ENCODE assay signal across 11 cellular contexts in the genomic region with DNA sequence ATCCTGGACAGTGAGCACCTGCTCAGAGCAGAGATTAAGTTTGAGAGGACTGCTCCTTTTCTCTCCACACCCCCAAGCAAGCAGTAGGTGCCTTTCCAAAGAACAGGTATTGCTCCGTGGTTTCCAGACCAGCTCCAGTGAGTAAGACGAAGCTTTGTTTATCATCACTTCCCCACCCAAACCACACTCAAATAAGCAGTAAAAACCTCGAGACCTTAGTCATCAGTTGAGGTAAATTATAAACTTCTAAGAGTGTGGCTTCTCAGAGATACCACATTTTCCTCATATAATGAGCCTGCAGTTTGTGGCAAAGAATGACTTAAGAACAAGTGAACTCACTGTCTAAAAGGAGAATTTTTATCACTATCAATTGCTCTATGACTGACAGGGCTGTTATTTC. TPM values are rescaled to one million over a fixed set of nuclear protein-coding genes. Genes with fewer than 3 reads are reported as not detected.
DNase-seq lines count a peak whose midpoint lies in the region; ATAC-seq and TF ChIP-seq lines count a peak whose summit lies in the region.
"Had no signal": no experiment of that assay in that cellular context is flagged by ENCODE, and none has a peak within 500 bp of the region (broad histone marks: within the 10 kb centered on the region; RNA-seq: fewer than 3 reads in every experiment).

No MANE protein-coding gene starts in this region.

- H3K27me3 Mint-ChIP-seq in activated CD8-positive, alpha-beta T cell treated with anti-CD3 and anti-CD28 coated beads, Interleukin-2, amount 10 ng/mL, durations not matched to agents 7 days and 5 days (ENCODE audit: low read depth) = peaks cover 40% of the 10 kb centered on the region

- CTCF ChIA-PET in activated CD8-positive, alpha-beta T cell treated with anti-CD3 and anti-CD28 coated beads, Interleukin-2, amount 10 ng/mL, durations not matched to agents 7 days and 5 days (lab: Charles Lee) = interaction anchor here (1.0 kb wide), 1 partner anchor 308 kb away, joined by 3 read pairs; no protein-coding TSS in a partner anchor

- POLR2A ChIA-PET in activated CD8-positive, alpha-beta T cell treated with anti-CD3 and anti-CD28 coated beads, Interleukin-2, amount 10 ng/mL, durations not matched to agents 7 days and 5 days (lab: Charles Lee) = no interaction called here

- H3K27ac ChIP-seq in psoas muscle (no peak overlapping the region), smooth muscle cell (ENCODE audit: low read depth) (no peak overlapping the region)

- no peak overlapping the region for H2AFZ ChIP-seq in smooth muscle cell (ENCODE audit: low read depth)

- in situ Hi-C loops in Caki2 (cut with HindIII; ENCODE audit: low pct_unique_long_range_greater_than_20kb, low sequenced_read_pairs) = no loop called here

- intact Hi-C loops in psoas muscle (cut with DNase I) = no loop called here

- peaks cover 23% of the 10 kb centered on the region for H3K4me1 Mint-ChIP-seq in activated CD8-positive, alpha-beta T cell treated with anti-CD3 and anti-CD28 coated beads, Interleukin-2, amount 10 ng/mL, durations not matched to agents 7 days and 5 days (ENCODE audit: low read depth)

- no peak overlapping the region for H3K27ac Mint-ChIP-seq in activated CD8-positive, alpha-beta T cell treated with anti-CD3 and anti-CD28 coated beads, Interleukin-2, amount 10 ng/mL, durations not matched to agents 7 days and 5 days

- H3K4me3 ChIP-seq in psoas muscle = no peak overlapping the region
- no peak overlapping the region for H3K4me3 ChIP-seq in smooth muscle cell
- H3K4me3 ChIP-seq: MG63 had no signal

- peak; percentile 78 for ATAC-seq in activated CD8-positive, alpha-beta T cell treated with anti-CD3 and anti-CD28 coated beads, Interleukin-2, amount 10 ng/mL, durations not matched to agents 7 days and 5 days
- no peak for ATAC-seq in psoas muscle

- no peaks in the 10 kb centered on the region for H3K9me3 ChIP-seq in psoas muscle
- no peaks in the 10 kb centered on the region for H3K9me3 ChIP-seq in smooth muscle cell (replicated peaks; ENCODE audit: low read depth)
- H3K9me3 ChIP-seq: MG63 had no signal

- no peaks in the 10 kb centered on the region for H3F3A ChIP-seq in smooth muscle cell (ENCODE audit: low read depth)

- DNase-seq in Caki2 (ENCODE audit: low read depth) (peak; percentile 93), HT-29 (ENCODE audit: low spot score) (peak; percentile 67), iris pigment epithelial cell (ENCODE audit: low read depth) (peak; percentile 70), SIG-M5 (lab: John Stamatoyannopoulos, UW) (no peak), psoas muscle (no peak), DMS79 (lab: John Stamatoyannopoulos, UW) (no peak), smooth muscle cell (lab: John Stamatoyannopoulos, UW; ENCODE audit: unreplicated experiment) (no peak)
- DNase-seq in activated CD8-positive, alpha-beta T cell treated with anti-CD3 and anti-CD28 coated beads, Interleukin-2, amount 10 ng/mL, durations not matched to agents 7 days and 5 days = peak; percentile 43
- DNase-seq: activated gamma-delta T cell; MG63; stimulated activated naive CD4-positive, alpha-beta T cell treated with Interleukin-2 at 50 U/mL for 16 hours had no signal

- H3K79me2 ChIP-seq in smooth muscle cell (ENCODE audit: low read depth) = no peaks in the 10 kb centered on the region

- H3K4me3 Mint-ChIP-seq in activated CD8-positive, alpha-beta T cell treated with anti-CD3 and anti-CD28 coated beads, Interleukin-2, amount 10 ng/mL, durations not matched to agents 7 days and 5 days = no peak overlapping the region

- H3K36me3 Mint-ChIP-seq in activated CD8-positive, alpha-beta T cell treated with anti-CD3 and anti-CD28 coated beads, Interleukin-2, amount 10 ng/mL, durations not matched to agents 7 days and 5 days (ENCODE audit: low read depth) = no peaks in the 10 kb centered on the region

- H3K9me3 Mint-ChIP-seq in activated CD8-positive, alpha-beta T cell treated with anti-CD3 and anti-CD28 coated beads, Interleukin-2, amount 10 ng/mL, durations not matched to agents 7 days and 5 days (ENCODE audit: insufficient read depth) = no peaks in the 10 kb centered on the region

- H3K27me3 ChIP-seq in psoas muscle (ENCODE audit: insufficient read depth in 3 of 3, low read length in 2 of 3) (no peaks in the 10 kb centered on the region), smooth muscle cell (ENCODE audit: low read depth) (no peaks in the 10 kb centered on the region)
- H3K27me3 ChIP-seq: MG63 had no signal

- no peak overlapping the region for H3K4me2 ChIP-seq in smooth muscle cell

- H4K20me1 ChIP-seq in smooth muscle cell (ENCODE audit: low read depth) = no peaks in the 10 kb centered on the region

- H3K9ac ChIP-seq in smooth muscle cell (ENCODE audit: low read depth) = no peak overlapping the region

- WGBS in psoas muscle, 3 donors = 78 to 90% (median 80%) methylated on average over 3 of the region's 3 CpGs
- 12% methylated on average over 3 of the region's 3 CpGs for WGBS in smooth muscle cell (ENCODE audit: low lambda C conversion rate)

- H3K36me3 ChIP-seq in psoas muscle (ENCODE audit: insufficient read depth in 1 of 2, low read depth in 1 of 2) (no peaks in the 10 kb centered on the region), smooth muscle cell (ENCODE audit: low read depth) (no peaks in the 10 kb centered on the region)
- H3K36me3 ChIP-seq: MG63 had no signal

- H3K4me1 ChIP-seq in psoas muscle (no peaks in the 10 kb centered on the region), smooth muscle cell (ENCODE audit: low read depth) (no peaks in the 10 kb centered on the region)

- TF ChIP-seq CTCF in psoas muscle (IDR thresholded peaks at IDR 0.05) = no peak
- no peak for TF ChIP-seq CTCF in smooth muscle cell (IDR thresholded peaks at IDR 0.05; ENCODE audit: borderline replicate concordance, insufficient read depth, poor library complexity, severe bottlenecking)

RNA-seq across cellular contexts. Expression of a gene that starts 50.0 kb away (rescaled TPM):
- 83.7 and 87.2 TPM in 2 replicates for total RNA-seq in Caki2 (2014; rRNA removed; shearing (Covaris generic); ENCODE audit: low replicate concordance)
- total RNA-seq in HT-29 (2014; rRNA removed; shearing (Covaris generic)) = 6.6 and 9.0 TPM in 2 replicates
- total RNA-seq in activated CD8-positive, alpha-beta T cell treated with anti-CD3 and anti-CD28 coated beads, Interleukin-2, amount 10 ng/mL, durations not matched to agents 7 days and 5 days = 1 to 10 TPM; 6.3 to 6.6 TPM
- total RNA-seq in psoas muscle = 10 to 100 TPM; 44.5 to 60.5 (median 56.1) TPM
- 10 to 100 TPM; 25.8 to 72.7 (median 35.1) TPM for polyA plus RNA-seq in psoas muscle
- total RNA-seq in smooth muscle cell = 16.2 and 20.1 TPM in 2 replicates
- polyA plus RNA-seq in smooth muscle cell = 17.7 and 18.0 TPM in 2 replicates

Comparison
In these comparisons a context has a peak if more than half of its experiments do, and no peak if none do; other contexts are left out.
1. DNase-seq: peak in Caki2 (single experiment), HT-29 (single experiment), activated CD8-positive, alpha-beta T cell treated with anti-CD3 and anti-CD28 coated beads, Interleukin-2, amount 10 ng/mL, durations not matched to agents 7 days and 5 days (single experiment) and iris pigment epithelial cell (single experiment); none in SIG-M5 (single experiment), psoas muscle (0 of 2), DMS79 (single experiment) and smooth muscle cell (single experiment).